1 cellular context compared by ENCODE assay signal in genomic region chr7:92634924-92635519, GRCh38.
A peak's percentile ranks its signal among the peaks of the same experiment; 100 is the strongest.
TF ChIP-seq lines count a peak whose summit lies in the region.

No MANE protein-coding gene starts in this region.

TF ChIP-seq in K562, 482 proteins besides CTCF, POLR2A, EP300 and RAD21 (continued from another document):
- TF ChIP-seq BHLHE40 (IDR thresholded peaks at IDR 0.05; ENCODE audit: low read length), result no peak
- no peak for TF ChIP-seq MTA1 (IDR thresholded peaks at IDR 0.05; ENCODE audit: borderline replicate concordance)
- TF ChIP-seq EHMT2 (IDR thresholded peaks at IDR 0.05), result no peak
- TF ChIP-seq FOSL1 (tag; conservative IDR thresholded peaks at IDR 0.05), result peak; percentile 78
- no peak for TF ChIP-seq STAG1 (CRISPR knock-in tag; IDR thresholded peaks at IDR 0.05; ENCODE audit: borderline replicate concordance)
- TF ChIP-seq TRIM24 (IDR thresholded peaks at IDR 0.05), result 0 out of 4 replicates have a peak, but pooled peaks of 1 of the 2 experiments have one; percentile 31
- TF ChIP-seq STAT5B (CRISPR knock-in tag; IDR thresholded peaks at IDR 0.05), result no peak
- 0 out of 2 replicates have a peak, but pooled peaks have one; percentile 13 for TF ChIP-seq NFE2 (IDR thresholded peaks at IDR 0.05; ENCODE audit: low read depth)
- TF ChIP-seq FIP1L1 (IDR thresholded peaks at IDR 0.05; ENCODE audit: low read depth, low read length, poor library complexity, severe bottlenecking), result no peak
- TF ChIP-seq ZHX1 (conservative IDR thresholded peaks at IDR 0.05; ENCODE audit: low read length), result no peak
- TF ChIP-seq PHF8 (IDR thresholded peaks at IDR 0.05; ENCODE audit: borderline replicate concordance, low read length), result no peak
- TF ChIP-seq, protein P1, sequence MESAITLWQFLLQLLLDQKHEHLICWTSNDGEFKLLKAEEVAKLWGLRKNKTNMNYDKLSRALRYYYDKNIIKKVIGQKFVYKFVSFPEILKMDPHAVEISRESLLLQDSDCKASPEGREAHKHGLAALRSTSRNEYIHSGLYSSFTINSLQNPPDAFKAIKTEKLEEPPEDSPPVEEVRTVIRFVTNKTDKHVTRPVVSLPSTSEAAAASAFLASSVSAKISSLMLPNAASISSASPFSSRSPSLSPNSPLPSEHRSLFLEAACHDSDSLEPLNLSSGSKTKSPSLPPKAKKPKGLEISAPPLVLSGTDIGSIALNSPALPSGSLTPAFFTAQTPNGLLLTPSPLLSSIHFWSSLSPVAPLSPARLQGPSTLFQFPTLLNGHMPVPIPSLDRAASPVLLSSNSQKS (CRISPR knock-in tag; IDR thresholded peaks at IDR 0.05), result no peak
- no peak for TF ChIP-seq ZNF609 (CRISPR knock-in tag; IDR thresholded peaks at IDR 0.05; ENCODE audit: borderline replicate concordance)
- no peak for TF ChIP-seq SOX6 (IDR thresholded peaks at IDR 0.05)
- TF ChIP-seq ZNF507 (tag; conservative IDR thresholded peaks at IDR 0.05), result no peak
- no peak for TF ChIP-seq CBFA2T2 (conservative IDR thresholded peaks at IDR 0.05)
- no peak for TF ChIP-seq ZNF311 (CRISPR knock-in tag; IDR thresholded peaks at IDR 0.05)
- no peak for TF ChIP-seq TBL1XR1 (IDR thresholded peaks at IDR 0.05; ENCODE audit: low read length in 2 of 2)
- no peak for TF ChIP-seq ZNF140 (CRISPR knock-in tag; IDR thresholded peaks at IDR 0.05)
- TF ChIP-seq RHOXF2B (CRISPR knock-in tag; conservative IDR thresholded peaks at IDR 0.05), result no peak
- TF ChIP-seq SMARCA5 (IDR thresholded peaks at IDR 0.05), result no peak
- no peak for TF ChIP-seq POLR2G (IDR thresholded peaks at IDR 0.05; ENCODE audit: low read depth, low read length)
- TF ChIP-seq PCBP2 (IDR thresholded peaks at IDR 0.05; ENCODE audit: low read depth, low read length, poor library complexity, severe bottlenecking), result no peak
- no peak for TF ChIP-seq XRCC5 (IDR thresholded peaks at IDR 0.05; ENCODE audit: low read depth, low read length)
- TF ChIP-seq SIX5 (IDR thresholded peaks at IDR 0.05; ENCODE audit: borderline replicate concordance in 1 of 2, insufficient read depth in 1 of 2, low read depth in 1 of 2, low read length in 2 of 2), result no peak
- TF ChIP-seq BACH1 (tag; IDR thresholded peaks at IDR 0.05), result no peak
- no peak for TF ChIP-seq CBFA2T3 (IDR thresholded peaks at IDR 0.05)
- TF ChIP-seq E2F4 (CRISPR knock-in tag; IDR thresholded peaks at IDR 0.05; ENCODE audit: low read depth), result no peak
- no peak for TF ChIP-seq ZBED1 (IDR thresholded peaks at IDR 0.05)
- no peak for TF ChIP-seq FOXA1 (IDR thresholded peaks at IDR 0.05; ENCODE audit: borderline replicate concordance)
- TF ChIP-seq NCOR1 (IDR thresholded peaks at IDR 0.05), result no peak
- no peak for TF ChIP-seq BCL6 (CRISPR knock-in tag; IDR thresholded peaks at IDR 0.05)
- TF ChIP-seq FOS (IDR thresholded peaks at IDR 0.05; ENCODE audit: extremely low read depth, insufficient read length), result peak; percentile 36
- no peak for TF ChIP-seq HOXB6 (CRISPR knock-in tag; IDR thresholded peaks at IDR 0.05; ENCODE audit: borderline replicate concordance)
- no peak for TF ChIP-seq MAZ (CRISPR knock-in tag; conservative IDR thresholded peaks at IDR 0.05 in 1 of 2, IDR thresholded peaks at IDR 0.05 in 1 of 2)
- TF ChIP-seq ZNF24 (IDR thresholded peaks at IDR 0.05), result no peak
- no peak for TF ChIP-seq KAT8 (IDR thresholded peaks at IDR 0.05; ENCODE audit: low read depth)
- TF ChIP-seq SMARCE1 (IDR thresholded peaks at IDR 0.05), result peak; percentile 52; the same call in 1 of the 2 replicates
- TF ChIP-seq BRF1 (IDR thresholded peaks at IDR 0.05; ENCODE audit: borderline replicate concordance, extremely low read depth, insufficient read length), result no peak
- no peak for TF ChIP-seq ZNF764 (CRISPR knock-in tag; IDR thresholded peaks at IDR 0.05; ENCODE audit: low read depth)
- TF ChIP-seq ADNP (tag; IDR thresholded peaks at IDR 0.05), result no peak
- TF ChIP-seq ZBTB17 (CRISPR knock-in tag; IDR thresholded peaks at IDR 0.05), result no peak
- TF ChIP-seq ZNF449 (CRISPR knock-in tag; IDR thresholded peaks at IDR 0.05), result no peak
- no peak for TF ChIP-seq MITF (IDR thresholded peaks at IDR 0.05)
- TF ChIP-seq SRSF7 (optimal IDR thresholded peaks at IDR 0.05; ENCODE audit: low read depth, low read length), result no peak
- TF ChIP-seq IFI16 (CRISPR knock-in tag; IDR thresholded peaks at IDR 0.05), result no peak
- TF ChIP-seq BDP1 (IDR thresholded peaks at IDR 0.05; ENCODE audit: insufficient read depth, insufficient read length), result peak; percentile 12
- no peak for TF ChIP-seq HNRNPLL (IDR thresholded peaks at IDR 0.05; ENCODE audit: low read depth, low read length, poor library complexity, severe bottlenecking)
- TF ChIP-seq, protein P2, sequence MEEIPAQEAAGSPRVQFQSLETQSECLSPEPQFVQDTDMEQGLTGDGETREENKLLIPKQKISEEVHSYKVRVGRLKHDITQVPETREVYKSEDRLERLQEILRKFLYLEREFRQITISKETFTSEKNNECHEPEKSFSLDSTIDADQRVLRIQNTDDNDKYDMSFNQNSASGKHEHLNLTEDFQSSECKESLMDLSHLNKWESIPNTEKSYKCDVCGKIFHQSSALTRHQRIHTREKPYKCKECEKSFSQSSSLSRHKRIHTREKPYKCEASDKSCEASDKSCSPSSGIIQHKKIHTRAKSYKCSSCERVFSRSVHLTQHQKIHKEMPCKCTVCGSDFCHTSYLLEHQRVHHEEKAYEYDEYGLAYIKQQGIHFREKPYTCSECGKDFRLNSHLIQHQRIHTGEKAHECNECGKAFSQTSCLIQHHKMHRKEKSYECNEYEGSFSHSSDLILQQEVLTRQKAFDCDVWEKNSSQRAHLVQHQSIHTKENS (CRISPR knock-in tag; IDR thresholded peaks at IDR 0.05), result no peak
- peak; percentile 47; the same call in 1 of the 2 replicates for TF ChIP-seq JUNB (CRISPR knock-in tag; conservative IDR thresholded peaks at IDR 0.05)
- TF ChIP-seq ETS2 (tag; IDR thresholded peaks at IDR 0.05; ENCODE audit: borderline replicate concordance, poor library complexity, severe bottlenecking), result no peak
- TF ChIP-seq ILF3 (IDR thresholded peaks at IDR 0.05; ENCODE audit: borderline replicate concordance), result no peak
- no peak for TF ChIP-seq ZNF232 (CRISPR knock-in tag; IDR thresholded peaks at IDR 0.05)
- TF ChIP-seq ZNF316 (IDR thresholded peaks at IDR 0.05), result peak; percentile 90
- TF ChIP-seq MTF1 (CRISPR knock-in tag; IDR thresholded peaks at IDR 0.05; ENCODE audit: borderline replicate concordance), result no peak
- no peak for TF ChIP-seq ELF4 (CRISPR knock-in tag; IDR thresholded peaks at IDR 0.05)
- TF ChIP-seq HMG20A (CRISPR knock-in tag; conservative IDR thresholded peaks at IDR 0.05), result no peak
- TF ChIP-seq HMBOX1 (IDR thresholded peaks at IDR 0.05), result 0 out of 2 replicates have a peak, but pooled peaks have one; percentile 44
- TF ChIP-seq OTX1 (CRISPR knock-in tag; IDR thresholded peaks at IDR 0.05), result no peak
TF ChIP-seq in K562: peak in this region for 24.
